ENCODE assay signal across 19 cellular contexts in the genomic region with DNA sequence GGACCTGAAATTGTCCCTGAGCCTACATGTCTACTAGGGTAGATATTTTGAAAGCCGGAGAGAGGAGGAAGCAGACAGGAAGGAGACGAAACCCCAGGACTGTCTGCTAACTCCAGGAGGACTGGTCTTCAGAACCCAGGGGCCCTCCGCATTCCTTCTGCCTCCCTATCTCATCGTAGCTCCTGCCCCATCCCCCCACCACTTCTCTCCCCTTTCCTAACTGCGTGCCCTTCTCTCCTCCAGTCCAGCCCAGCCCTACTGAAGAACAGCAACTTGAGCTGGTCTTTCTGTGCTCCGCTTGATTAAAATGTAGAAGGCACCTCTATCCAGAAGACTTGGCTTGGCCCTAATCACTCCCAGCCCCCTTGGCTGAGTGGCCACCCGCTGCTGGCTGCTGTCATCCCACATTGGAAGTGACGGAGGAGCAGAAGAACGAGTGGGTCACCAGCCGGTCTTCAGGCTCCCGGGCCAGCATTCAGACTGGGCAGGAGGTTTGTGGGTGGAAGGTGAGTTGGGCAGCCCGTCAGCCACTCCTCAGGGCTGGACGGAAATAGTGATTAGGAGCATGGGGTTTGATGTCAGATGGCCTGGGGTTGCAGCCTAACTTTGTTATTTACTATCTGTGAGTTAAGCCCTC. TPM values are rescaled to one million over a fixed set of nuclear protein-coding genes. Genes with fewer than 3 reads are reported as not detected.
DNase-seq lines count a peak whose midpoint lies in the region; ATAC-seq and TF ChIP-seq lines count a peak whose summit lies in the region.
"Had no signal": no experiment of that assay in that cellular context is flagged by ENCODE, and none has a peak within 500 bp of the region (broad histone marks: within the 10 kb centered on the region; RNA-seq: fewer than 3 reads in every experiment).

No MANE protein-coding gene starts in this region.

- H4K8ac ChIP-seq in H9 (replicated peaks; ENCODE audit: insufficient read length, low read depth, low read length) (no peak overlapping the region), trophoblast cell (ENCODE audit: low read depth, low read length) (no peak overlapping the region)

- no peaks in the 10 kb centered on the region for H3K9me3 ChIP-seq in H9 (ENCODE audit: control insufficient read depth, low read depth, low read length)
- peaks cover under 1% of the 10 kb centered on the region for H3K9me3 ChIP-seq in trophoblast cell (ENCODE audit: insufficient read depth, low read depth, low read length)

- no peak overlapping the region for H4K5ac ChIP-seq in H9 (ENCODE audit: insufficient read length, low read depth, low read length)

- CTCF ChIA-PET in GM10248 (lab: Yijun Ruan, JAX) = interaction anchor here (6.3 kb wide), 1 partner anchor 11 kb away, joined by 29 read pairs; no protein-coding TSS in a partner anchor

- no peak overlapping the region for H3K9ac ChIP-seq in H9 (ENCODE audit: extremely low read depth, insufficient read length, low read length)
- no peak overlapping the region for H3K9ac ChIP-seq in trophoblast cell (ENCODE audit: low read length)
- H3K9ac ChIP-seq: KMS-11 had no signal

- H3K23me2 ChIP-seq in H9 (ENCODE audit: insufficient read length, low read depth, low read length, poor library complexity, severe bottlenecking) = no peaks in the 10 kb centered on the region

- H3K4me1 ChIP-seq in H9 (ENCODE audit: insufficient read depth, low read length) = peaks cover 5% of the 10 kb centered on the region; the same call in 1 of the 2 replicates
- H3K4me1 ChIP-seq in trophoblast cell (ENCODE audit: control insufficient read depth in 1 of 2, insufficient read depth in 2 of 2, low read length in 2 of 2) = peaks cover 10 to 11% of the 10 kb centered on the region in 2 experiments

- H3T11ph ChIP-seq in H9 (ENCODE audit: low read length) = no peak overlapping the region

- no peaks in the 10 kb centered on the region for H3K36me3 ChIP-seq in trophoblast cell (ENCODE audit: control insufficient read depth in 1 of 2, insufficient read depth in 2 of 2, low read length in 2 of 2)

- no peak overlapping the region for H3K27ac ChIP-seq in H9 (ENCODE audit: insufficient read length, low read depth, low read length)
- H3K27ac ChIP-seq in coronary artery = no peak overlapping the region
- H3K27ac ChIP-seq in trophoblast cell (ENCODE audit: low read depth, low read length) = no peak overlapping the region
- H3K27ac ChIP-seq: KMS-11 had no signal

- peak overlapping the region; percentile 5 to 30; a peak in 2 of 5 replicates for H3K4me3 Mint-ChIP-seq in H9
- H3K4me3 Mint-ChIP-seq: CD8-positive, alpha-beta memory T cell had no signal

- no peaks in the 10 kb centered on the region for H3K27me3 ChIP-seq in H9 (ENCODE audit: insufficient read depth, low read length)
- no peaks in the 10 kb centered on the region for H3K27me3 ChIP-seq in trophoblast cell (ENCODE audit: insufficient read depth, low read length)

- no peaks in the 10 kb centered on the region for H3K79me1 ChIP-seq in H9 (ENCODE audit: insufficient read depth, low read depth, low read length, poor library complexity, severe bottlenecking)
- peaks cover 4% of the 10 kb centered on the region for H3K79me1 ChIP-seq in trophoblast cell (ENCODE audit: low read length)

- WGBS in H9 (ENCODE audit: extremely low coverage, insufficient read length, low lambda C conversion rate) = no CpG with 5 or more reads among the region's 13 CpGs
- WGBS in trophoblast cell (ENCODE audit: extremely low coverage, insufficient coverage, insufficient read length) = no CpG with 5 or more reads among the region's 13 CpGs

- peak overlapping the region in 2 of 3 experiments; percentile 37 to 39; a peak in 3 of 7 replicates for H3K27ac Mint-ChIP-seq in H9

- H2AK5ac ChIP-seq in H9 (ENCODE audit: insufficient read length, low read length) = no peak overlapping the region
- no peak overlapping the region for H2AK5ac ChIP-seq in trophoblast cell (ENCODE audit: low read length)

- no peak for ATAC-seq in GM18868 (IDR thresholded peaks at IDR 0.05; ENCODE audit: unreplicated experiment)
- ATAC-seq: HCT116 had no signal

- H3K4ac ChIP-seq in H9 (ENCODE audit: low read depth, low read length) (no peak overlapping the region), trophoblast cell (ENCODE audit: low read depth, low read length) (no peak overlapping the region)

- H3K27me3 Mint-ChIP-seq in H9 (ENCODE audit: low read depth) = peaks cover 10% of the 10 kb centered on the region

- no peak overlapping the region for H2BK5ac ChIP-seq in H9 (ENCODE audit: insufficient read length, low read length)
- peak overlapping the region; percentile 51 for H2BK5ac ChIP-seq in trophoblast cell (ENCODE audit: low read depth, low read length, poor library complexity)

- DNase-seq in H9 = no peak
- peak; percentile 60 for DNase-seq in coronary artery (ENCODE audit: low spot score)
- peak; percentile 56 for DNase-seq in islet precursor cell
- DNase-seq in trophoblast cell = peak; percentile 17 to 49
- DNase-seq in NCI-H1694 treated with DMSO at 0.1 percent for 48 hours (lab: John Stamatoyannopoulos, UW) = no peak
- DNase-seq in GM10248 (ENCODE audit: extremely low spot score) = no peak
- DNase-seq in RKO (ENCODE audit: low spot score) = no peak
- DNase-seq: C1 segment of cervical spinal cord; CD8-positive, alpha-beta memory T cell; DMS79; NCI-H1417 treated with DMSO at 0.1 percent for 48 hours; NCI-H1930; NCI-H2171 treated with DMSO at 0.1 percent for 48 hours; NCI-H446; Right ventricle myocardium superior; SW 1271 had no signal

- no peaks in the 10 kb centered on the region; a peak in 1 of 5 replicates for H3K9me3 Mint-ChIP-seq in H9
- H3K9me3 Mint-ChIP-seq: CD8-positive, alpha-beta memory T cell had no signal

- no peak overlapping the region for H3K4me3 ChIP-seq in coronary artery
- H3K4me3 ChIP-seq in trophoblast cell (ENCODE audit: low read depth, low read length) = no peak overlapping the region

- no peak overlapping the region for H4K12ac ChIP-seq in trophoblast cell (ENCODE audit: low read depth, low read length)

- no peak overlapping the region for H3K56ac ChIP-seq in H9 (ENCODE audit: insufficient read length, low read depth, low read length)

- TF ChIP-seq CTCF in H9 (conservative IDR thresholded peaks at IDR 0.05) (no peak), coronary artery (IDR thresholded peaks at IDR 0.05) (no peak), GM10248 (IDR thresholded peaks at IDR 0.05; ENCODE audit: control extremely low read depth, extremely low read depth, low read depth, missing control alignments) (no peak)

- H3K4me1 Mint-ChIP-seq in H9 = peaks cover 31 to 32% of the 10 kb centered on the region in 2 experiments
- H3K4me1 Mint-ChIP-seq: CD8-positive, alpha-beta memory T cell had no signal

- H2BK120ac ChIP-seq in H9 (ENCODE audit: low read depth, low read length, poor library complexity, severe bottlenecking) (no peak overlapping the region), trophoblast cell (ENCODE audit: insufficient read depth, low read length, poor library complexity) (peak overlapping the region; percentile 45)

- no peak overlapping the region for H4K91ac ChIP-seq in H9 (ENCODE audit: insufficient read length, low read depth, low read length)
- peak overlapping the region; percentile 17 for H4K91ac ChIP-seq in trophoblast cell (ENCODE audit: low read depth, low read length)

- H4K20me1 ChIP-seq in H9 (ENCODE audit: control insufficient read depth, insufficient read depth, insufficient read length) = no peaks in the 10 kb centered on the region

- no peak overlapping the region for H2BK15ac ChIP-seq in H9 (ENCODE audit: low read depth, low read length)

- no peak overlapping the region for H3K14ac ChIP-seq in H9 (ENCODE audit: insufficient read depth, low read length)
- no peak overlapping the region for H3K14ac ChIP-seq in trophoblast cell (ENCODE audit: low read length)

- H2BK20ac ChIP-seq in H9 (ENCODE audit: low read depth, low read length, poor library complexity, severe bottlenecking) = no peak overlapping the region

- H3K79me2 ChIP-seq in H9 (ENCODE audit: insufficient read depth, low read length) (no peaks in the 10 kb centered on the region), trophoblast cell (ENCODE audit: control insufficient read depth, insufficient read depth, low read length, poor library complexity) (peaks cover 2% of the 10 kb centered on the region)

- no peak overlapping the region for H3K4me2 ChIP-seq in H9 (ENCODE audit: insufficient read depth, insufficient read length, low read length)
- no peak overlapping the region for H3K4me2 ChIP-seq in trophoblast cell (ENCODE audit: low read length)
- H3K4me2 ChIP-seq: KMS-11 had no signal

- POLR2A ChIA-PET in GM10248 (lab: Yijun Ruan, JAX) = no interaction called here

- H3K23ac ChIP-seq in H9 (ENCODE audit: insufficient read length, low read depth, low read length) (no peak overlapping the region), trophoblast cell (ENCODE audit: low read length) (no peak overlapping the region)

- H3K18ac ChIP-seq in H9 (ENCODE audit: insufficient read length, low read depth, low read length) = no peak overlapping the region
- H3K18ac ChIP-seq in trophoblast cell (ENCODE audit: low read length) = no peak overlapping the region

- H2AFZ ChIP-seq in H9 (ENCODE audit: low read length) (no peak overlapping the region), trophoblast cell (ENCODE audit: insufficient read depth, low read length, poor library complexity) (peak overlapping the region; percentile 11)

- H2BK12ac ChIP-seq in H9 (ENCODE audit: insufficient read length, low read depth, low read length) (no peak overlapping the region), trophoblast cell (ENCODE audit: low read length) (peak overlapping the region; percentile 68)

- no peaks in the 10 kb centered on the region for H3K36me3 Mint-ChIP-seq in H9 (ENCODE audit: insufficient read depth in 1 of 3, low read depth in 3 of 3)
- H3K36me3 Mint-ChIP-seq: CD8-positive, alpha-beta memory T cell had no signal

RNA-seq across cellular contexts. Expression of a gene that starts 28.8 kb away (rescaled TPM):
- total RNA-seq in H9 (2021) = 0.07 and 0.11 TPM in 2 replicates
- 38.6 and 42.6 TPM in 2 replicates for polyA plus RNA-seq in trophoblast cell (2013)
- total RNA-seq: CD8-positive, alpha-beta memory T cell; Right ventricle myocardium superior had no signal
- polyA plus RNA-seq: CD8-positive, alpha-beta memory T cell had no signal

RNA-seq across cellular contexts. Expression of a gene that starts 57.2 kb away (rescaled TPM):
- 5.0 and 6.7 TPM in 2 replicates for total RNA-seq in H9 (2021)
- polyA plus RNA-seq in trophoblast cell (2013) = 0.28 and 0.37 TPM in 2 replicates
- total RNA-seq: CD8-positive, alpha-beta memory T cell; Right ventricle myocardium superior had no signal
- polyA plus RNA-seq: CD8-positive, alpha-beta memory T cell had no signal

Comparison
In these comparisons a context has a peak if more than half of its experiments do, and no peak if none do; other contexts are left out.
1. DNase-seq: peak in coronary artery (single experiment), islet precursor cell (single experiment) and trophoblast cell (2 of 2); none in H9 (single experiment), NCI-H1694 treated with DMSO at 0.1 percent for 48 hours (single experiment), GM10248 (single experiment) and RKO (single experiment).